ENCODE assay signal across 8 cellular contexts in genomic region chr12:56104815-56105476, GRCh38. TPM values are rescaled to one million over a fixed set of nuclear protein-coding genes. Genes with fewer than 3 reads are reported as not detected.
DNase-seq lines count a peak whose midpoint lies in the region; ATAC-seq and TF ChIP-seq lines count a peak whose summit lies in the region.

No MANE protein-coding gene starts in this region.

- H3K9me3 Mint-ChIP-seq in activated CD4-positive, alpha-beta T cell treated with anti-CD3 and anti-CD28 coated beads, Interleukin-2, amount 10 ng/mL, durations not matched to agents 7 days and 5 days: no peaks in the 10 kb centered on the region
- H3K9me3 Mint-ChIP-seq in neural crest cell: no peaks in the 10 kb centered on the region

- intact Hi-C loops in Right ventricle myocardium inferior (cut with DNase I) (loop anchor here (1.0 to 5.0 kb wide), 2 partner anchors 26 to 108 kb away; partner anchors contain the start of gene SUOX), cardiac septum (cut with DNase I) (loop anchor here (1.0 to 5.0 kb wide), 3 partner anchors 11 to 98 kb away; partner anchors contain the start of genes RPL41 and RPS26)

- no peak for TF ChIP-seq CTCF in neural crest cell (conservative IDR thresholded peaks at IDR 0.05)

- ATAC-seq in Right ventricle myocardium inferior (peak; percentile 18), HG03432 (IDR thresholded peaks at IDR 0.05; ENCODE audit: unreplicated experiment) (peak; percentile 15), esophagus mucosa (peak; percentile 33)

- peak; percentile 79 for DNase-seq in Right ventricle myocardium inferior (ENCODE audit: missing footprints)
- no peak for DNase-seq in cardiac septum (ENCODE audit: low spot score)
- peak; percentile 28 for DNase-seq in activated CD4-positive, alpha-beta T cell treated with anti-CD3 and anti-CD28 coated beads, Interleukin-2, amount 10 ng/mL, durations not matched to agents 7 days and 5 days
- DNase-seq in neural crest cell (ENCODE audit: low read depth, low spot score): no peak
- DNase-seq in islet precursor cell: no peak
- no peak for DNase-seq in NCI-H1092 (lab: John Stamatoyannopoulos, UW)

- H3K4me3 Mint-ChIP-seq in activated CD4-positive, alpha-beta T cell treated with anti-CD3 and anti-CD28 coated beads, Interleukin-2, amount 10 ng/mL, durations not matched to agents 7 days and 5 days: peak overlapping the region; percentile 99
- peak overlapping the region; percentile 98 for H3K4me3 Mint-ChIP-seq in neural crest cell

- POLR2A ChIA-PET in activated CD4-positive, alpha-beta T cell treated with anti-CD3 and anti-CD28 coated beads, Interleukin-2, amount 10 ng/mL, durations not matched to agents 7 days and 5 days (lab: Charles Lee): interaction anchor here (0.6 to 2.0 kb wide), 6 partner anchors 10 to 85 kb away, joined by 3 to 10 read pairs (median 4); partner anchors contain the start of genes ERBB3, SMARCC2 and ZC3H10

- CTCF ChIA-PET in activated CD4-positive, alpha-beta T cell treated with anti-CD3 and anti-CD28 coated beads, Interleukin-2, amount 10 ng/mL, durations not matched to agents 7 days and 5 days (lab: Charles Lee): interaction anchor here (0.6 to 5.5 kb wide), 11 partner anchors 12 to 1645 kb away, joined by 3 to 41 read pairs (median 4); partner anchors contain the start of genes ERBB3, RPL41, SMARCC2 and SUOX

- no peaks in the 10 kb centered on the region for H3K27me3 Mint-ChIP-seq in activated CD4-positive, alpha-beta T cell treated with anti-CD3 and anti-CD28 coated beads, Interleukin-2, amount 10 ng/mL, durations not matched to agents 7 days and 5 days
- H3K27me3 Mint-ChIP-seq in neural crest cell (ENCODE audit: low read depth): no peaks in the 10 kb centered on the region

- H3K4me1 Mint-ChIP-seq in activated CD4-positive, alpha-beta T cell treated with anti-CD3 and anti-CD28 coated beads, Interleukin-2, amount 10 ng/mL, durations not matched to agents 7 days and 5 days: peaks cover 60% of the 10 kb centered on the region
- peaks cover 37% of the 10 kb centered on the region for H3K4me1 Mint-ChIP-seq in neural crest cell

- peak overlapping the region; percentile 98 for H3K27ac Mint-ChIP-seq in activated CD4-positive, alpha-beta T cell treated with anti-CD3 and anti-CD28 coated beads, Interleukin-2, amount 10 ng/mL, durations not matched to agents 7 days and 5 days
- peak overlapping the region; percentile 97 for H3K27ac Mint-ChIP-seq in neural crest cell (ENCODE audit: unreplicated experiment)

- H3K36me3 Mint-ChIP-seq in activated CD4-positive, alpha-beta T cell treated with anti-CD3 and anti-CD28 coated beads, Interleukin-2, amount 10 ng/mL, durations not matched to agents 7 days and 5 days (ENCODE audit: low read depth): peaks cover 53% of the 10 kb centered on the region
- peaks cover 8% of the 10 kb centered on the region for H3K36me3 Mint-ChIP-seq in neural crest cell (ENCODE audit: low read depth)

RNA-seq across cellular contexts. Expression of gene PA2G4, which starts 0.6 kb away (rescaled TPM):
- total RNA-seq in Right ventricle myocardium inferior (69.7 TPM), cardiac septum (61.6 TPM), esophagus mucosa (125 TPM), neural crest cell (201 and 213 TPM in 2 replicates)
- total RNA-seq in activated CD4-positive, alpha-beta T cell treated with anti-CD3 and anti-CD28 coated beads, Interleukin-2, amount 10 ng/mL, durations not matched to agents 7 days and 5 days: 100 to 1,000 TPM; 244 to 289 TPM

RNA-seq across cellular contexts. Expression of gene RPL41, which starts 11.5 kb away (rescaled TPM):
- total RNA-seq in Right ventricle myocardium inferior (2,099 TPM), cardiac septum (1,517 TPM), esophagus mucosa (4,992 TPM), neural crest cell (4,478 and 4,582 TPM in 2 replicates)
- total RNA-seq in activated CD4-positive, alpha-beta T cell treated with anti-CD3 and anti-CD28 coated beads, Interleukin-2, amount 10 ng/mL, durations not matched to agents 7 days and 5 days: 1,000 to 10,000 TPM; 3,940 to 4,815 TPM

RNA-seq across cellular contexts. Expression of gene ZC3H10, which starts 13.1 kb away (rescaled TPM):
- 7.3 TPM for total RNA-seq in Right ventricle myocardium inferior
- 6.0 TPM for total RNA-seq in cardiac septum
- 1 to 10 TPM; 8.2 to 9.1 TPM for total RNA-seq in activated CD4-positive, alpha-beta T cell treated with anti-CD3 and anti-CD28 coated beads, Interleukin-2, amount 10 ng/mL, durations not matched to agents 7 days and 5 days
- 1.8 TPM for total RNA-seq in esophagus mucosa
- total RNA-seq in neural crest cell: 19.1 and 19.3 TPM in 2 replicates

RNA-seq across cellular contexts. Expression of gene ESYT1, which starts 23.1 kb away (rescaled TPM):
- total RNA-seq in Right ventricle myocardium inferior: 33.6 TPM
- 36.2 TPM for total RNA-seq in cardiac septum
- 100 to 1,000 TPM; 367 to 399 TPM for total RNA-seq in activated CD4-positive, alpha-beta T cell treated with anti-CD3 and anti-CD28 coated beads, Interleukin-2, amount 10 ng/mL, durations not matched to agents 7 days and 5 days
- 48.8 TPM for total RNA-seq in esophagus mucosa
- 118 and 121 TPM in 2 replicates for total RNA-seq in neural crest cell

RNA-seq across cellular contexts. Expression of gene ERBB3, which starts 25.0 kb away (rescaled TPM):
- total RNA-seq in Right ventricle myocardium inferior (2.8 TPM), cardiac septum (1.5 TPM), esophagus mucosa (68.1 TPM), neural crest cell (144 and 152 TPM in 2 replicates)
- total RNA-seq in activated CD4-positive, alpha-beta T cell treated with anti-CD3 and anti-CD28 coated beads, Interleukin-2, amount 10 ng/mL, durations not matched to agents 7 days and 5 days: 1 to 10 TPM; 1.3 to 1.5 TPM

Comparison
In these comparisons a context has a peak if more than half of its experiments do, and no peak if none do; other contexts are left out.
1. DNase-seq: peak in Right ventricle myocardium inferior (single experiment) and activated CD4-positive, alpha-beta T cell treated with anti-CD3 and anti-CD28 coated beads, Interleukin-2, amount 10 ng/mL, durations not matched to agents 7 days and 5 days (single experiment); none in cardiac septum (single experiment), neural crest cell (single experiment), islet precursor cell (single experiment) and NCI-H1092 (single experiment).
2. Peak in every context shown above with its lines, with median percentiles within 50 percentile points of each other: ATAC-seq.